In genomic region chr2:231920366-231920765, GRCh38 we compare ENCODE assay signal across 29 cellular contexts. TPM values are rescaled to one million over a fixed set of nuclear protein-coding genes. Genes with fewer than 3 reads are reported as not detected.
"Had no signal": no experiment of that assay in that cellular context is flagged by ENCODE, and none has a peak within 500 bp of the region (broad histone marks: within the 10 kb centered on the region; RNA-seq: fewer than 3 reads in every experiment).

No MANE protein-coding gene starts in this region.

- H3K4me3 Mint-ChIP-seq: activated CD4-positive, alpha-beta T cell treated with anti-CD3 and anti-CD28 coated beads, Interleukin-2, amount 10 ng/mL, durations not matched to agents 24 days and 14 days; activated CD8-positive, alpha-beta memory T cell treated with anti-CD3 and anti-CD28 coated beads, Interleukin-2, amount 10 ng/mL, durations not matched to agents 7 days and 5 days; activated naive CD8-positive, alpha-beta T cell treated with anti-CD3 and anti-CD28 coated beads, Interleukin-2, amount 50 U/mL, for 24 hours; activated T-cell treated with anti-CD3 and anti-CD28 coated beads, Interleukin-2, amount 50 U/mL, for 24 hours; activated T-helper 1 cell treated with anti-CD3 and anti-CD28 coated beads, Interleukin-12 subunit alpha, Interleukin-12 subunit beta, Interleukin-2, Interleukin-4 antibody, amounts not matched to agents 30 ng/mL and 10 ng/mL and 1 ng/mL, durations not matched to agents 14 hours and 24 hours and 36 hours; brain; T-helper 1 cell treated with Interleukin-12 subunit alpha and Interleukin-12 subunit beta and Interleukin-4 antibody, amounts not matched to agents 30 μg/mL and 1 μg/mL, for 36 hours had no signal

- H3K4me3 ChIP-seq: SJSA1 had no signal

- H3K36me3 ChIP-seq: SJSA1 had no signal

- H3K27ac Mint-ChIP-seq: activated CD4-positive, alpha-beta T cell treated with anti-CD3 and anti-CD28 coated beads, Interleukin-2, amount 10 ng/mL, durations not matched to agents 24 days and 14 days; activated CD8-positive, alpha-beta memory T cell treated with anti-CD3 and anti-CD28 coated beads, Interleukin-2, amount 10 ng/mL, durations not matched to agents 7 days and 5 days; activated naive CD4-positive, alpha-beta T cell treated with anti-CD3 and anti-CD28 coated beads, Interleukin-2, amount 50 U/mL, for 72 hours; activated naive CD8-positive, alpha-beta T cell treated with anti-CD3 and anti-CD28 coated beads, Interleukin-2, amount 50 U/mL, for 24 hours; activated T-cell treated with anti-CD3 and anti-CD28 coated beads, Interleukin-2, amount 50 U/mL, for 24 hours; activated T-helper 1 cell treated with anti-CD3 and anti-CD28 coated beads, Interleukin-12 subunit alpha, Interleukin-12 subunit beta, Interleukin-2, Interleukin-4 antibody, amounts not matched to agents 30 ng/mL and 10 ng/mL and 1 ng/mL, durations not matched to agents 14 hours and 24 hours and 36 hours; T-helper 1 cell treated with Interleukin-12 subunit alpha and Interleukin-12 subunit beta and Interleukin-4 antibody, amounts not matched to agents 30 μg/mL and 1 μg/mL, for 36 hours had no signal

- H3K9me3 Mint-ChIP-seq: activated CD4-positive, alpha-beta T cell treated with anti-CD3 and anti-CD28 coated beads, Interleukin-2, amount 10 ng/mL, durations not matched to agents 24 days and 14 days; activated naive CD4-positive, alpha-beta T cell treated with anti-CD3 and anti-CD28 coated beads, Interleukin-2, amount 50 U/mL, for 72 hours; activated naive CD8-positive, alpha-beta T cell treated with anti-CD3 and anti-CD28 coated beads, Interleukin-2, amount 50 U/mL, for 24 hours; activated T-cell treated with anti-CD3 and anti-CD28 coated beads, Interleukin-2, amount 50 U/mL, for 24 hours; activated T-helper 1 cell treated with anti-CD3 and anti-CD28 coated beads, Interleukin-12 subunit alpha, Interleukin-12 subunit beta, Interleukin-2, Interleukin-4 antibody, amounts not matched to agents 30 ng/mL and 10 ng/mL and 1 ng/mL, durations not matched to agents 14 hours and 24 hours and 36 hours; brain; T-helper 1 cell treated with Interleukin-12 subunit alpha and Interleukin-12 subunit beta and Interleukin-4 antibody, amounts not matched to agents 30 μg/mL and 1 μg/mL, for 36 hours had no signal

- DNase-seq: activated CD4-positive, alpha-beta T cell treated with anti-CD3 and anti-CD28 coated beads for 1 hour; activated CD4-positive, alpha-beta T cell treated with anti-CD3 and anti-CD28 coated beads, Interleukin-2, amount 10 ng/mL, durations not matched to agents 24 days and 14 days; activated CD4-positive, alpha-beta T cell treated with anti-CD3 and anti-CD28 coated beads, Interleukin-2, amount 50 U/mL, for 48 hours; activated CD8-positive, alpha-beta memory T cell treated with anti-CD3 and anti-CD28 coated beads, Interleukin-2, amount 10 ng/mL, durations not matched to agents 7 days and 5 days; activated effector memory CD4-positive, alpha-beta T cell treated with anti-CD3 and anti-CD28 coated beads, Interleukin-2, amount 50 U/mL, for 16 hours; activated naive CD4-positive, alpha-beta T cell treated with Interleukin-2 at 50 U/mL for 16 hours; activated naive CD8-positive, alpha-beta T cell treated with anti-CD3 and anti-CD28 coated beads, Interleukin-2, amount 50 U/mL, for 24 hours; amniotic stem cell; NCI-H1092; NCI-H1417 treated with DMSO at 0.1 percent for 48 hours; NCI-H1694; NCI-H2029; NCI-H2107; NCI-H2171 treated with DMSO at 0.1 percent for 48 hours; NCI-H226; NCI-H510A; NCI-H526 treated with DMSO at 0.1 percent for 48 hours; NCI-H82; SHP77 had no signal

- H3K9me3 ChIP-seq: SJSA1 had no signal

- H3K36me3 Mint-ChIP-seq: activated CD8-positive, alpha-beta memory T cell treated with anti-CD3 and anti-CD28 coated beads, Interleukin-2, amount 10 ng/mL, durations not matched to agents 7 days and 5 days; activated naive CD4-positive, alpha-beta T cell treated with anti-CD3 and anti-CD28 coated beads, Interleukin-2, amount 50 U/mL, for 72 hours; brain had no signal

- H3K4me2 ChIP-seq: KMS-11 had no signal

- H3K27ac ChIP-seq: KMS-11, SJSA1 had no signal

RNA-seq across cellular contexts. Expression of gene NPPC, which starts 5.8 kb away (rescaled TPM):
- total RNA-seq: activated CD8-positive, alpha-beta memory T cell treated with anti-CD3 and anti-CD28 coated beads, Interleukin-2, amount 10 ng/mL, durations not matched to agents 7 days and 5 days; MCF 10A; OCI-LY7; RPMI7951; SJSA1 had no signal
